1 cellular context compared by ENCODE assay signal in genomic region chr9:127561491-127562270, GRCh38.
TF ChIP-seq lines count a peak whose summit lies in the region.

No MANE protein-coding gene starts in this region.

TF ChIP-seq in HepG2, 621 proteins besides CTCF, POLR2A, EP300 and RAD21 (continued from another document):
- TF ChIP-seq ZBTB33 (CRISPR knock-in tag; IDR thresholded peaks at IDR 0.05) (peak; percentile 43; the same call in 1 of the 2 replicates), SCMH1 (CRISPR knock-in tag; IDR thresholded peaks at IDR 0.05; ENCODE audit: borderline replicate concordance) (no peak), PPARG (CRISPR knock-in tag; conservative IDR thresholded peaks at IDR 0.05) (no peak), SAP130 (CRISPR knock-in tag; IDR thresholded peaks at IDR 0.05; ENCODE audit: low read depth) (0 out of 2 replicates have a peak, but pooled peaks have one; percentile 13), ZBTB1 (CRISPR knock-in tag; IDR thresholded peaks at IDR 0.05; ENCODE audit: borderline replicate concordance) (no peak), ZNF235 (CRISPR knock-in tag; IDR thresholded peaks at IDR 0.05; ENCODE audit: borderline replicate concordance) (no peak)
- TF ChIP-seq, protein P1, sequence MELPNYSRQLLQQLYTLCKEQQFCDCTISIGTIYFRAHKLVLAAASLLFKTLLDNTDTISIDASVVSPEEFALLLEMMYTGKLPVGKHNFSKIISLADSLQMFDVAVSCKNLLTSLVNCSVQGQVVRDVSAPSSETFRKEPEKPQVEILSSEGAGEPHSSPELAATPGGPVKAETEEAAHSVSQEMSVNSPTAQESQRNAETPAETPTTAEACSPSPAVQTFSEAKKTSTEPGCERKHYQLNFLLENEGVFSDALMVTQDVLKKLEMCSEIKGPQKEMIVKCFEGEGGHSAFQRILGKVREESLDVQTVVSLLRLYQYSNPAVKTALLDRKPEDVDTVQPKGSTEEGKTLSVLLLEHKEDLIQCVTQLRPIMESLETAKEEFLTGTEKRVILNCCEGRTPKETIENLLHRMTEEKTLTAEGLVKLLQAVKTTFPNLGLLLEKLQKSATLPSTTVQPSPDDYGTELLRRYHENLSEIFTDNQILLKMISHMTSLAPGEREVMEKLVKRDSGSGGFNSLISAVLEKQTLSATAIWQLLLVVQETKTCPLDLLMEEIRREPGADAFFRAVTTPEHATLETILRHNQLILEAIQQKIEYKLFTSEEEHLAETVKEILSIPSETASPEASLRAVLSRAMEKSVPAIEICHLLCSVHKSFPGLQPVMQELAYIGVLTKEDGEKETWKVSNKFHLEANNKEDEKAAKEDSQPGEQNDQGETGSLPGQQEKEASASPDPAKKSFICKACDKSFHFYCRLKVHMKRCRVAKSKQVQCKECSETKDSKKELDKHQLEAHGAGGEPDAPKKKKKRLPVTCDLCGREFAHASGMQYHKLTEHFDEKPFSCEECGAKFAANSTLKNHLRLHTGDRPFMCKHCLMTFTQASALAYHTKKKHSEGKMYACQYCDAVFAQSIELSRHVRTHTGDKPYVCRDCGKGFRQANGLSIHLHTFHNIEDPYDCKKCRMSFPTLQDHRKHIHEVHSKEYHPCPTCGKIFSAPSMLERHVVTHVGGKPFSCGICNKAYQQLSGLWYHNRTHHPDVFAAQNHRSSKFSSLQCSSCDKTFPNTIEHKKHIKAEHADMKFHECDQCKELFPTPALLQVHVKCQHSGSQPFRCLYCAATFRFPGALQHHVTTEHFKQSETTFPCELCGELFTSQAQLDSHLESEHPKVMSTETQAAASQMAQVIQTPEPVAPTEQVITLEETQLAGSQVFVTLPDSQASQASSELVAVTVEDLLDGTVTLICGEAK (IDR thresholded peaks at IDR 0.05) = no peak
- TF ChIP-seq, protein P1 (CRISPR knock-in tag; IDR thresholded peaks at IDR 0.05) = no peak
